8 cellular contexts compared by ENCODE assay signal in genomic region chr20:45358282-45359068, GRCh38. TPM values are rescaled to one million over a fixed set of nuclear protein-coding genes. Genes with fewer than 3 reads are reported as not detected.
DNase-seq lines count a peak whose midpoint lies in the region; ATAC-seq, FAIRE-seq and TF ChIP-seq lines count a peak whose summit lies in the region.

No MANE protein-coding gene starts in this region.

- H3K9me3 Mint-ChIP-seq in osteocyte (ENCODE audit: unreplicated experiment): no peaks in the 10 kb centered on the region

- H3K4me1 Mint-ChIP-seq in osteocyte (ENCODE audit: unreplicated experiment): peaks cover 52% of the 10 kb centered on the region

- no peak overlapping the region for H3K4me3 ChIP-seq in fibroblast of pulmonary artery (replicated peaks; ENCODE audit: low read depth, low read length)

- H3K36me3 Mint-ChIP-seq in osteocyte (ENCODE audit: unreplicated experiment): no peaks in the 10 kb centered on the region

- H3K4me3 Mint-ChIP-seq in osteocyte (ENCODE audit: unreplicated experiment): no peak overlapping the region

- no peak for TF ChIP-seq POLR2A in GM12892 (IDR thresholded peaks at IDR 0.05; ENCODE audit: low read depth, low read length)

- DNase-seq in CD1c-positive myeloid dendritic cell (ENCODE audit: extremely low spot score): peak; percentile 81
- DNase-seq in RPMI7951 (ENCODE audit: low read depth): peak; percentile 77
- peak; percentile 93 for DNase-seq in fibroblast of pulmonary artery (ENCODE audit: low read depth)
- no peak for DNase-seq in osteocyte (ENCODE audit: extremely low spot score, unreplicated experiment)
- no peak for DNase-seq in stimulated activated naive CD4-positive, alpha-beta T cell (lab: John Stamatoyannopoulos, UW)
- DNase-seq in GM12892 (ENCODE audit: insufficient read length): no peak
- DNase-seq in GM10266 (ENCODE audit: extremely low spot score): no peak

- no peak for ATAC-seq in GM18909 (IDR thresholded peaks at IDR 0.05; ENCODE audit: poor library complexity, unreplicated experiment)

- H3K27ac Mint-ChIP-seq in osteocyte (ENCODE audit: unreplicated experiment): peak overlapping the region; percentile 83

- no peak for TF ChIP-seq CTCF in fibroblast of pulmonary artery (IDR thresholded peaks at IDR 0.05; ENCODE audit: low read length, missing control alignments)
- TF ChIP-seq CTCF in osteocyte (IDR thresholded peaks at IDR 0.05): no peak
- no peak for TF ChIP-seq CTCF in GM10266 (IDR thresholded peaks at IDR 0.05; ENCODE audit: control insufficient read depth, insufficient read depth, low read depth, missing control alignments)

- no peak for FAIRE-seq in GM12892 (lab: Jason Lieb, UNC)

- H3K27me3 Mint-ChIP-seq in osteocyte (ENCODE audit: unreplicated experiment): no peaks in the 10 kb centered on the region

RNA-seq across cellular contexts. Expression of gene SYS1, which starts 4.5 kb away (rescaled TPM):
- total RNA-seq in RPMI7951 (2014; rRNA removed; shearing (Covaris generic)): 29.2 and 33.7 TPM in 2 replicates
- total RNA-seq in osteocyte: 23.7 and 23.8 TPM in 2 replicates
- 5.2 TPM for polyA plus RNA-seq in GM12892 (2012; ENCODE audit: missing spikeins)

RNA-seq across cellular contexts. Expression of gene SDC4, which starts 10.3 kb away (rescaled TPM):
- total RNA-seq in RPMI7951 (2014; rRNA removed; shearing (Covaris generic)): 88.2 and 103 TPM in 2 replicates
- 31.5 and 32.3 TPM in 2 replicates for total RNA-seq in osteocyte
- polyA plus RNA-seq in GM12892 (2012; ENCODE audit: missing spikeins): 3.3 TPM

RNA-seq across cellular contexts. Expression of gene TP53TG5, which starts 19.6 kb away (rescaled TPM):
- not detected in 2 replicates for total RNA-seq in RPMI7951 (2014; rRNA removed; shearing (Covaris generic))
- total RNA-seq in osteocyte: not detected in 2 replicates
- polyA plus RNA-seq in GM12892 (2012; ENCODE audit: missing spikeins): 0.28 TPM

RNA-seq across cellular contexts. Expression of gene DBNDD2, which starts 49.6 kb away (rescaled TPM):
- total RNA-seq in RPMI7951 (2014; rRNA removed; shearing (Covaris generic)): 10.1 and 12.5 TPM in 2 replicates
- 37.4 and 37.7 TPM in 2 replicates for total RNA-seq in osteocyte
- polyA plus RNA-seq in GM12892 (2012; ENCODE audit: missing spikeins): 0.89 TPM

RNA-seq across cellular contexts. Expression of gene MATN4, which starts 50.4 kb away (rescaled TPM):
- total RNA-seq in RPMI7951 (2014; rRNA removed; shearing (Covaris generic)): 0.10 TPM in 1 of 2 replicates, not detected in the other
- not detected in 2 replicates for total RNA-seq in osteocyte
- not detected for polyA plus RNA-seq in GM12892 (2012; ENCODE audit: missing spikeins)

Comparison
In these comparisons a context has a peak if more than half of its experiments do, and no peak if none do; other contexts are left out.
1. DNase-seq: peak in CD1c-positive myeloid dendritic cell (single experiment), RPMI7951 (single experiment) and fibroblast of pulmonary artery (single experiment); none in osteocyte (single experiment), stimulated activated naive CD4-positive, alpha-beta T cell (0 of 6), GM12892 (single experiment) and GM10266 (single experiment).